2 cellular contexts compared by ENCODE assay signal in genomic region chr11:73439002-73439843, GRCh38.
TF ChIP-seq lines count a peak whose summit lies in the region.

No MANE protein-coding gene starts in this region.

TF ChIP-seq in GM23338, 12 proteins besides CTCF, POLR2A, EP300 and RAD21 (continued from another document):
- TF ChIP-seq ZNF462 (CRISPR knock-in tag; IDR thresholded peaks at IDR 0.05), result no peak
- no peak for TF ChIP-seq EZH2phosphoT487 (IDR thresholded peaks at IDR 0.05; ENCODE audit: unreplicated experiment)
- no peak for TF ChIP-seq REST (IDR thresholded peaks at IDR 0.05; ENCODE audit: unreplicated experiment)
- TF ChIP-seq ZNF331 (CRISPR knock-in tag; IDR thresholded peaks at IDR 0.05; ENCODE audit: low read depth), result no peak
- TF ChIP-seq ETS1 (IDR thresholded peaks at IDR 0.05), result no peak
TF ChIP-seq in GM23338: peak in this region for 0.

TF ChIP-seq in SK-N-SH treated with all-trans-retinoic acid at 6 μM for 48 hours, 23 proteins besides CTCF, POLR2A, EP300 and RAD21 (continued from another document):
- TF ChIP-seq TSHZ2 (CRISPR knock-in tag; IDR thresholded peaks at IDR 0.05), result no peak
